Comparison of ENCODE assay signal across 8 cellular contexts in genomic region chr1:145858937-145859490, GRCh38. TPM values are rescaled to one million over a fixed set of nuclear protein-coding genes. Genes with fewer than 3 reads are reported as not detected.
DNase-seq lines count a peak whose midpoint lies in the region; ATAC-seq and TF ChIP-seq lines count a peak whose summit lies in the region.

TSS of gene PIAS3 (minus strand) at chr1:145859081. CDS start at chr1:145858990, 91 bp downstream.

- peak within 1 kb of the TSS; percentile 78 for H3K4me3 ChIP-seq in GM12875 (ENCODE audit: low read depth, low read length)

- peak; percentile 17 for DNase-seq in NCI-H1417 treated with DMSO at 0.1 percent for 48 hours (lab: John Stamatoyannopoulos, UW)
- DNase-seq in T-helper 1 cell, result peak; percentile 66 to 91 (median 71)
- DNase-seq in cardiac septum (ENCODE audit: low spot score), result peak; percentile 97
- DNase-seq in posterior cingulate gyrus, result peak; percentile 83 to 98 (median 90)
- peak; percentile 95 for DNase-seq in type B pancreatic cell (ENCODE audit: extremely low spot score, unreplicated experiment)

- H3K27ac ChIP-seq in adipose tissue (ENCODE audit: low read depth, low read length), result peak within 1 kb of the TSS; percentile 9

- peaks cover 8% of the 10 kb centered on the region for H3K27me3 Mint-ChIP-seq in type B pancreatic cell

- H3K4me3 Mint-ChIP-seq in type B pancreatic cell, result peak within 1 kb of the TSS; percentile 99

- peaks cover 5% of the 10 kb centered on the region for H3K4me1 Mint-ChIP-seq in type B pancreatic cell (ENCODE audit: unreplicated experiment)

- H3K9me3 Mint-ChIP-seq in type B pancreatic cell, result no peaks in the 10 kb centered on the region

- intact Hi-C loops in cardiac septum (cut with DNase I), result no loop called here
- intact Hi-C loops in posterior cingulate gyrus (cut with DNase I), result no loop called here

- peak; percentile 87 for ATAC-seq in HG02763 (IDR thresholded peaks at IDR 0.05; ENCODE audit: unreplicated experiment)

- H3K27ac Mint-ChIP-seq in type B pancreatic cell, result peak within 1 kb of the TSS; percentile 91

- peaks cover 12% of the 10 kb centered on the region for H3K36me3 Mint-ChIP-seq in type B pancreatic cell

- TF ChIP-seq CTCF in GM12875 (IDR thresholded peaks at IDR 0.05; ENCODE audit: borderline replicate concordance, insufficient read depth, low read depth, low read length) (no peak), type B pancreatic cell (conservative IDR thresholded peaks at IDR 0.05) (no peak)

- 1% methylated on average over 27 to 36 of the region's 36 CpGs for WGBS in adipose tissue, 3 donors

RNA-seq across cellular contexts. Expression of gene PIAS3, which starts in this region (rescaled TPM):
- 10 to 100 TPM; 12.0 to 21.7 (median 17.4) TPM for polyA plus RNA-seq in adipose tissue
- total RNA-seq in cardiac septum (19.7 TPM), type B pancreatic cell (ENCODE audit: low replicate concordance) (18.4 and 40.0 TPM in 2 replicates)

Comparison
In these comparisons a context has a peak if more than half of its experiments do, and no peak if none do; other contexts are left out.
1. Peak in every context shown above with its lines: DNase-seq, ATAC-seq, H3K4me3 ChIP-seq and H3K27ac ChIP-seq.
2. DNase-seq: peak in every context shown above with its lines; median percentile 97 in cardiac septum; 95 in type B pancreatic cell; 90 in posterior cingulate gyrus; 71 in T-helper 1 cell; 17 in NCI-H1417 treated with DMSO at 0.1 percent for 48 hours.